ENCODE assay signal across 8 cellular contexts in genomic region chr3:108552267-108553159, GRCh38. TPM values are rescaled to one million over a fixed set of nuclear protein-coding genes. Genes with fewer than 3 reads are reported as not detected.
DNase-seq lines count a peak whose midpoint lies in the region; FAIRE-seq and TF ChIP-seq lines count a peak whose summit lies in the region.

No MANE protein-coding gene starts in this region.

- H3K9me3 ChIP-seq in A673 (ENCODE audit: low read depth, low read length, poor library complexity, severe bottlenecking) (no peaks in the 10 kb centered on the region), PC-9 (ENCODE audit: insufficient read depth, low read depth) (no peaks in the 10 kb centered on the region), H1 (ENCODE audit: insufficient read depth in 2 of 2, low read depth in 1 of 2, low read length in 1 of 2) (no peaks in the 10 kb centered on the region)

- H2AK5ac ChIP-seq in H1 (ENCODE audit: low read depth, low read length): no peak overlapping the region

- peak; percentile 69 for DNase-seq in A673 (ENCODE audit: low spot score)
- DNase-seq in GM13976 (ENCODE audit: low spot score): peak; percentile 6
- DNase-seq in Jurkat, Clone E6-1 (ENCODE audit: low read depth, low spot score): peak; percentile 28
- peak in 1 of 2 experiments; percentile 63 for DNase-seq in PC-9
- no peak for DNase-seq in H1 (ENCODE audit: low read depth in 1 of 2, low spot score in 2 of 2)
- DNase-seq in middle frontal gyrus (ENCODE audit: extremely low spot score, low spot score): peak; percentile 12
- no peak for DNase-seq in T-helper 9 cell
- DNase-seq in 8988T: no peak

- no peak overlapping the region for H2BK20ac ChIP-seq in H1 (ENCODE audit: low read length)

- no peak overlapping the region for H3K14ac ChIP-seq in H1 (ENCODE audit: insufficient read length)

- H4K5ac ChIP-seq in H1 (ENCODE audit: insufficient read length, low read depth, low read length): no peak overlapping the region

- CTCF ChIA-PET in A673 (lab: Charles Lee): interaction anchor here (0.6 to 1.3 kb wide), 4 partner anchors 55 to 862 kb away, joined by 3 to 5 read pairs (median 3); no protein-coding TSS in a partner anchor
- CTCF ChIA-PET in PC-9 (lab: Charles Lee): interaction anchor here (0.6 to 1.0 kb wide), 7 partner anchors 416 to 1386 kb away, joined by 3 to 13 read pairs (median 6); no protein-coding TSS in a partner anchor
- CTCF ChIA-PET in H1 (lab: Charles Lee; ENCODE audit: partially characterized antibody): interaction anchor here (0.6 to 5.3 kb wide), 32 partner anchors 9 to 596 kb away, joined by 3 to 91 read pairs (median 4); no protein-coding TSS in a partner anchor

- H2BK5ac ChIP-seq in H1 (ENCODE audit: low read depth, low read length): no peak overlapping the region

- H3K79me2 ChIP-seq in PC-9 (ENCODE audit: low read depth) (no peaks in the 10 kb centered on the region), H1 (ENCODE audit: control insufficient read depth in 1 of 2, insufficient read depth in 2 of 2, low read length in 2 of 2) (no peaks in the 10 kb centered on the region)

- FAIRE-seq in H1 (lab: Jason Lieb, UNC): peak; percentile 28

- H4K8ac ChIP-seq in H1 (ENCODE audit: extremely low read depth, insufficient read depth, low read length): no peak overlapping the region

- H3K9me2 ChIP-seq in PC-9 (ENCODE audit: insufficient read depth): no peaks in the 10 kb centered on the region

- H3K4ac ChIP-seq in H1 (replicated peaks; ENCODE audit: insufficient read length, low read depth, low read length): no peak overlapping the region

- TF ChIP-seq POLR2A in H1 (IDR thresholded peaks at IDR 0.05; ENCODE audit: control extremely low read depth in 1 of 2, low read depth in 2 of 2, low read length in 2 of 2): no peak

- no peak overlapping the region for H3K4me2 ChIP-seq in PC-9
- H3K4me2 ChIP-seq in H1 (ENCODE audit: insufficient read depth in 1 of 2, low read depth in 2 of 2, low read length in 2 of 2): no peak overlapping the region

- peak in 1 of 2 experiments; percentile 46; a peak in 3 of 4 replicates for TF ChIP-seq RAD21 in H1 (IDR thresholded peaks at IDR 0.05 in 1 of 2, conservative IDR thresholded peaks at IDR 0.05 in 1 of 2; ENCODE audit: low read depth in 2 of 2, low read length in 2 of 2)

- no peaks in the 10 kb centered on the region for H3F3A ChIP-seq in PC-9 (ENCODE audit: insufficient read depth, low read depth)

- H3K18ac ChIP-seq in H1 (ENCODE audit: extremely low read depth, low read length): no peak overlapping the region

- in situ Hi-C loops in GM13976 (cut with MboI; ENCODE audit: low sequenced_read_pairs, unreplicated experiment): loop anchor here (5.0 kb wide), 1 partner anchor 60 kb away; no protein-coding TSS in a partner anchor

- H3K27ac ChIP-seq in A673 (ENCODE audit: low read depth, low read length, poor library complexity, severe bottlenecking) (no peak overlapping the region), PC-9 (no peak overlapping the region), H1 (ENCODE audit: low read depth, low read length) (no peak overlapping the region)

- no peaks in the 10 kb centered on the region for H4K20me1 ChIP-seq in PC-9 (ENCODE audit: insufficient read depth)
- no peaks in the 10 kb centered on the region for H4K20me1 ChIP-seq in H1 (replicated peaks in 1 of 2; ENCODE audit: control insufficient read depth in 1 of 2, insufficient read depth in 2 of 2, low read length in 2 of 2)

- 84% methylated on average over 4 of the region's 4 CpGs; no CpG with 5 or more reads in 1 of the 2 experiments for WGBS in H1 (ENCODE audit: extremely low coverage in 1 of 2, insufficient coverage in 1 of 2, insufficient read length in 1 of 2, insufficient replicate concordance in 2 of 2, low coverage in 1 of 2, low lambda C conversion rate in 2 of 2, missing lambda C conversion rate in 1 of 2), 2 experiments

- H3K4me3 ChIP-seq in A673 (ENCODE audit: low read depth, low read length, poor library complexity, severe bottlenecking) (no peak overlapping the region), PC-9 (no peak overlapping the region), H1 (ENCODE audit: extremely low read depth in 1 of 4, insufficient read depth in 2 of 4, low read depth in 3 of 4, low read length in 4 of 4) (no peak overlapping the region)
- no peak overlapping the region for H3K4me3 ChIP-seq in Jurkat, Clone E6-1 (ENCODE audit: low read length)

- intact Hi-C loops in A673 (cut with micrococcal nuclease; ENCODE audit: unreplicated experiment): loop anchor here (2.0 to 10.0 kb wide), 2 partner anchors 64 to 398 kb away; no protein-coding TSS in a partner anchor
- intact Hi-C loops in PC-9 (cut with micrococcal nuclease; ENCODE audit: unreplicated experiment): loop anchor here (1.0 kb wide), 2 partner anchors 63 to 1316 kb away; no protein-coding TSS in a partner anchor

- peaks cover 53% of the 10 kb centered on the region for H3K36me3 ChIP-seq in A673 (ENCODE audit: insufficient read depth, low read length, poor library complexity, severe bottlenecking)
- H3K36me3 ChIP-seq in PC-9 (ENCODE audit: low read depth): peaks cover 30% of the 10 kb centered on the region
- peaks cover 0 to 52% (median 10%) of the 10 kb centered on the region in 4 experiments for H3K36me3 ChIP-seq in H1 (ENCODE audit: control insufficient read depth in 2 of 4, insufficient read depth in 4 of 4, low read length in 3 of 4)

- H2AFZ ChIP-seq in PC-9 (no peak overlapping the region), H1 (ENCODE audit: low read length) (no peak overlapping the region)

- H3K23ac ChIP-seq in H1 (ENCODE audit: insufficient read length): no peak overlapping the region

- BruUV-seq in A673 (replicated peaks; lab: Mats Ljungman, UMichigan) (no TSS peak), PC-9 (replicated peaks; lab: Mats Ljungman, UMichigan) (no TSS peak)

- POLR2A ChIA-PET in A673 (lab: Charles Lee; ENCODE audit: low non-redundant PET) (no interaction called here), PC-9 (lab: Charles Lee; ENCODE audit: unreplicated experiment) (interaction anchor here (0.7 kb wide), 1 partner anchor 1316 kb away, joined by 4 read pairs; no protein-coding TSS in a partner anchor), H1 (lab: Charles Lee; ENCODE audit: partially characterized antibody) (interaction anchor here (0.6 to 1.2 kb wide), 4 partner anchors 15 to 132 kb away, joined by 3 to 5 read pairs (median 3); no protein-coding TSS in a partner anchor)

- TF ChIP-seq EP300 in H1 (IDR thresholded peaks at IDR 0.05; ENCODE audit: borderline replicate concordance in 1 of 2, low read depth in 2 of 2, low read length in 2 of 2): no peak

- no peak overlapping the region for H2BK15ac ChIP-seq in H1 (ENCODE audit: low read length)

- H2BK12ac ChIP-seq in H1 (ENCODE audit: low read depth, low read length): no peak overlapping the region

- no peaks in the 10 kb centered on the region for H3K27me3 ChIP-seq in A673 (replicated peaks; ENCODE audit: insufficient read depth, low read depth, low read length, poor library complexity)
- H3K27me3 ChIP-seq in PC-9 (ENCODE audit: insufficient read depth, low read depth): no peaks in the 10 kb centered on the region
- H3K27me3 ChIP-seq in H1 (replicated peaks in 1 of 4; ENCODE audit: control insufficient read depth in 3 of 4, extremely low read depth in 1 of 4, insufficient read depth in 3 of 4, low read length in 3 of 4): no peaks in the 10 kb centered on the region

- no peak overlapping the region for H3K9ac ChIP-seq in H1 (replicated peaks in 1 of 4; ENCODE audit: extremely low read depth in 1 of 4, low read depth in 3 of 4, low read length in 3 of 4)

- H4K91ac ChIP-seq in H1 (replicated peaks; ENCODE audit: insufficient read length, low read length): no peak overlapping the region

- no peak overlapping the region for H2BK120ac ChIP-seq in H1 (replicated peaks; ENCODE audit: low read depth, low read length)

- no peaks in the 10 kb centered on the region for H3K23me2 ChIP-seq in H1 (ENCODE audit: low read depth, low read length)

- H3K4me1 ChIP-seq in A673 (ENCODE audit: insufficient read depth, low read length, poor library complexity, severe bottlenecking) (peaks cover 13% of the 10 kb centered on the region), PC-9 (replicated peaks; ENCODE audit: insufficient read depth) (no peaks in the 10 kb centered on the region), H1 (replicated peaks in 1 of 4; ENCODE audit: control insufficient read depth in 3 of 4, insufficient read depth in 4 of 4, low read length in 3 of 4) (no peaks in the 10 kb centered on the region)

- no peak overlapping the region for H3K56ac ChIP-seq in H1 (replicated peaks; ENCODE audit: insufficient read length, low read depth, low read length)

- no peaks in the 10 kb centered on the region for H3K79me1 ChIP-seq in H1 (ENCODE audit: low read depth, low read length)

- peak; percentile 58 for TF ChIP-seq CTCF in A673 (conservative IDR thresholded peaks at IDR 0.05; ENCODE audit: low read depth, low read length)
- peak; percentile 40 for TF ChIP-seq CTCF in GM13976 (IDR thresholded peaks at IDR 0.05; ENCODE audit: borderline replicate concordance, control extremely low read depth, extremely low read depth, insufficient read depth, missing control alignments)
- TF ChIP-seq CTCF in PC-9 (conservative IDR thresholded peaks at IDR 0.05): peak; percentile 90
- TF ChIP-seq CTCF in H1 (IDR thresholded peaks at IDR 0.05; ENCODE audit: control extremely low read depth in 1 of 3, insufficient read depth in 1 of 3, low read depth in 1 of 3, low read length in 3 of 3): peak in 2 of 3 experiments; percentile 13 to 15; a peak in 2 of 4 replicates

RNA-seq across cellular contexts. Expression of gene CIP2A, which starts 36.7 kb away (rescaled TPM):
- total RNA-seq in A673 (2021): 56.9 and 68.4 TPM in 2 replicates
- 34.9 TPM for polyA plus RNA-seq in Jurkat, Clone E6-1 (2012; ENCODE audit: insufficient read depth, insufficient read length)
- 40.6 and 41.1 TPM in 2 replicates for total RNA-seq in PC-9 (2021)
- 38.0 and 39.6 TPM in 2 replicates for total RNA-seq in H1 (2021; fragmentation: NEBNext Ultra II Directional; extraction: Animal tissue kit (Norgen Biotek cat#: 25700))
- 11.2 and 11.9 TPM in 2 replicates for polyA plus RNA-seq in H1 (2011; rRNA removed)
- polyA plus RNA-seq in H1 (2011; cell fraction: cytosol; rRNA removed): 16.1 TPM
- 174 TPM for polyA plus RNA-seq in H1 (2011; cell fraction: nucleus; rRNA removed)
- polyA plus RNA-seq in H1 (2012, experiment 1 of 2): 17.8 to 29.8 TPM (median 26.8 TPM) in 4 replicates
- polyA plus RNA-seq in H1 (2012, experiment 2 of 2): 1.4 TPM
- polyA plus RNA-seq in H1 (2013, experiment 1 of 2): 33.4 TPM
- 32.1 TPM for polyA plus RNA-seq in H1 (2013, experiment 2 of 2)
- polyA minus RNA-seq in H1 (2011; rRNA and poly(A)+ RNA removed): 160 and 208 TPM in 2 replicates
- polyA minus RNA-seq in H1 (2011; cell fraction: cytosol; rRNA and poly(A)+ RNA removed): 23.3 TPM
- 142 TPM for polyA minus RNA-seq in H1 (2011; cell fraction: nucleus; rRNA and poly(A)+ RNA removed)

RNA-seq across cellular contexts. Expression of gene DZIP3, which starts 37.0 kb away (rescaled TPM):
- total RNA-seq in A673 (2021): 14.8 and 14.9 TPM in 2 replicates
- 11.0 TPM for polyA plus RNA-seq in Jurkat, Clone E6-1 (2012; ENCODE audit: insufficient read depth, insufficient read length)
- total RNA-seq in PC-9 (2021): 11.7 and 14.5 TPM in 2 replicates
- 24.3 and 28.3 TPM in 2 replicates for total RNA-seq in H1 (2021; fragmentation: NEBNext Ultra II Directional; extraction: Animal tissue kit (Norgen Biotek cat#: 25700))
- polyA plus RNA-seq in H1 (2011; rRNA removed): 6.5 and 10.4 TPM in 2 replicates
- polyA plus RNA-seq in H1 (2011; cell fraction: cytosol; rRNA removed): 15.6 TPM
- 13.5 TPM for polyA plus RNA-seq in H1 (2011; cell fraction: nucleus; rRNA removed)
- polyA plus RNA-seq in H1 (2012, experiment 1 of 2): 13.5 to 22.7 TPM (median 16.1 TPM) in 4 replicates
- 1.3 TPM for polyA plus RNA-seq in H1 (2012, experiment 2 of 2)
- polyA plus RNA-seq in H1 (2013, experiment 1 of 2): 21.3 TPM
- 22.2 TPM for polyA plus RNA-seq in H1 (2013, experiment 2 of 2)
- 20.5 and 33.8 TPM in 2 replicates for polyA minus RNA-seq in H1 (2011; rRNA and poly(A)+ RNA removed)
- 21.7 TPM for polyA minus RNA-seq in H1 (2011; cell fraction: cytosol; rRNA and poly(A)+ RNA removed)
- 46.8 TPM for polyA minus RNA-seq in H1 (2011; cell fraction: nucleus; rRNA and poly(A)+ RNA removed)

RNA-seq across cellular contexts. Expression of gene MYH15, which starts 42.1 kb away (rescaled TPM):
- total RNA-seq in A673 (2021): 1.1 and 1.2 TPM in 2 replicates
- 0.61 TPM for polyA plus RNA-seq in Jurkat, Clone E6-1 (2012; ENCODE audit: insufficient read depth, insufficient read length)
- 0.95 and 2.3 TPM in 2 replicates for total RNA-seq in PC-9 (2021)
- 0.10 TPM in 1 of 2 replicates, not detected in the other for total RNA-seq in H1 (2021; fragmentation: NEBNext Ultra II Directional; extraction: Animal tissue kit (Norgen Biotek cat#: 25700))
- under 0.01 TPM in 1 of 2 replicates, not detected in the other for polyA plus RNA-seq in H1 (2011; rRNA removed)
- polyA plus RNA-seq in H1 (2011; cell fraction: cytosol; rRNA removed): 0.01 TPM
- polyA plus RNA-seq in H1 (2011; cell fraction: nucleus; rRNA removed): 0.07 TPM
- 0.06 TPM in 1 of 4 replicates, not detected in the others for polyA plus RNA-seq in H1 (2012, experiment 1 of 2)
- not detected for polyA plus RNA-seq in H1 (2012, experiment 2 of 2)
- polyA plus RNA-seq in H1 (2013, experiment 1 of 2): 0.04 TPM
- polyA plus RNA-seq in H1 (2013, experiment 2 of 2): 0.02 TPM
- polyA minus RNA-seq in H1 (2011; rRNA and poly(A)+ RNA removed): 0.05 TPM in 1 of 2 replicates, not detected in the other
- polyA minus RNA-seq in H1 (2011; cell fraction: cytosol; rRNA and poly(A)+ RNA removed): not detected
- 0.10 TPM for polyA minus RNA-seq in H1 (2011; cell fraction: nucleus; rRNA and poly(A)+ RNA removed)

Comparison
In these comparisons a context has a peak if more than half of its experiments do, and no peak if none do; other contexts are left out.
1. DNase-seq: peak in A673 (single experiment), GM13976 (single experiment), Jurkat, Clone E6-1 (single experiment) and middle frontal gyrus (single experiment); none in H1 (0 of 2), T-helper 9 cell (single experiment) and 8988T (single experiment).
2. CTCF ChIP-seq: peak in every context shown above with its lines; median percentile 90 in PC-9; 58 in A673; 40 in GM13976; 14 in H1.